ENCODE assay signal across 15 cellular contexts in genomic region chr6:165649152-165649551, GRCh38. TPM values are rescaled to one million over a fixed set of nuclear protein-coding genes. Genes with fewer than 3 reads are reported as not detected.
"Had no signal": no experiment of that assay in that cellular context is flagged by ENCODE, and none has a peak within 500 bp of the region (broad histone marks: within the 10 kb centered on the region; RNA-seq: fewer than 3 reads in every experiment).

No MANE protein-coding gene starts in this region.

- H3K4me1 ChIP-seq: pancreas had no signal

- H3K27me3 ChIP-seq: dorsolateral prefrontal cortex had no signal

- ATAC-seq: activated CD4-positive, alpha-beta T cell treated with anti-CD3 and anti-CD28 coated beads for 36 hours; activated CD8-positive, alpha-beta T cell treated with anti-CD3 and anti-CD28 coated beads for 36 hours; activated T-cell treated with anti-CD3 and anti-CD28 coated beads, Interleukin-2, amount 50 U/mL, for 4 hours; pancreas; stimulated activated naive CD8-positive, alpha-beta T cell treated with anti-CD3 and anti-CD28 coated beads, Interleukin-15, amount 100 ng/mL, for 72 hours had no signal

- DNase-seq: activated CD4-positive, alpha-beta T cell treated with anti-CD3 and anti-CD28 coated beads for 36 hours; activated CD8-positive, alpha-beta T cell treated with anti-CD3 and anti-CD28 coated beads for 36 hours; activated effector memory CD4-positive, alpha-beta T cell treated with Interleukin-2 at 50 U/mL for 16 hours; activated naive CD4-positive, alpha-beta T cell treated with anti-CD3 and anti-CD28 coated beads, Interleukin-2, amount 50 U/mL, for 16 hours; activated T-cell treated with anti-CD3 and anti-CD28 coated beads, Interleukin-2, amount 50 U/mL, for 4 hours; dorsolateral prefrontal cortex; endodermal cell; erythroblast; hypothalamus; mammary epithelial cell; naive B cell; pancreas; stimulated activated naive CD8-positive, alpha-beta T cell treated with anti-CD3 and anti-CD28 coated beads, Interleukin-15, amount 100 ng/mL, for 72 hours had no signal

- FAIRE-seq: astrocyte, pancreas had no signal

- H3K27ac ChIP-seq: pancreas had no signal

- H3K4me3 ChIP-seq: dorsolateral prefrontal cortex, pancreas had no signal

- H3K36me3 ChIP-seq: pancreas had no signal

- H3K9me3 ChIP-seq: pancreas had no signal

RNA-seq across cellular contexts. Expression of gene PDE10A, which starts 13.9 kb away (rescaled TPM):
- total RNA-seq: activated CD4-positive, alpha-beta T cell treated with anti-CD3 and anti-CD28 coated beads for 36 hours; activated CD8-positive, alpha-beta T cell treated with anti-CD3 and anti-CD28 coated beads for 36 hours; mammary epithelial cell; T-helper 1 cell treated with Interleukin-12 subunit alpha and Interleukin-12 subunit beta and Interleukin-4 antibody, amounts not matched to agents 30 ng/mL and 1 ng/mL, for 36 hours had no signal
- polyA plus RNA-seq: mammary epithelial cell had no signal
